In genomic region chr1:212415107-212415841, GRCh38 we compare ENCODE assay signal across 7 cellular contexts. TPM values are rescaled to one million over a fixed set of nuclear protein-coding genes. Genes with fewer than 3 reads are reported as not detected.
A peak's percentile ranks its signal among the peaks of the same experiment; 100 is the strongest.
DNase-seq lines count a peak whose midpoint lies in the region; ATAC-seq and TF ChIP-seq lines count a peak whose summit lies in the region.

No MANE protein-coding gene starts in this region.

- peaks cover 5 to 22% (median 17%) of the 10 kb centered on the region in 4 donors for H3K4me1 ChIP-seq in esophagus muscularis mucosa
- no peaks in the 10 kb centered on the region for H3K4me1 ChIP-seq in parathyroid adenoma

- H3K27me3 ChIP-seq in esophagus muscularis mucosa = no peaks in the 10 kb centered on the region
- no peaks in the 10 kb centered on the region for H3K27me3 ChIP-seq in parathyroid adenoma (ENCODE audit: control insufficient read depth, insufficient read depth, low read length)

- H3K4me3 ChIP-seq in esophagus muscularis mucosa (peak overlapping the region; percentile 71 to 97 (median 84)), parathyroid adenoma (ENCODE audit: low read depth, low read length) (peak overlapping the region; percentile 80)

- peak; percentile 17 for ATAC-seq in GM21423 (IDR thresholded peaks at IDR 0.05; ENCODE audit: unreplicated experiment)
- ATAC-seq in GM18858 (IDR thresholded peaks at IDR 0.05; ENCODE audit: unreplicated experiment) = no peak

- POLR2A ChIA-PET in RWPE1 (lab: Yijun Ruan, JAX; ENCODE audit: low non-redundant PET) = no interaction called here

- no peak for DNase-seq in RWPE1 (ENCODE audit: low spot score)
- DNase-seq in esophagus muscularis mucosa (ENCODE audit: extremely low spot score) = no peak
- DNase-seq in activated gamma-delta T cell (lab: John Stamatoyannopoulos, UW) = no peak
- DNase-seq in NK-92 (lab: John Stamatoyannopoulos, UW; ENCODE audit: unreplicated experiment) = no peak

- peak overlapping the region; percentile 93 for H3K4me2 ChIP-seq in parathyroid adenoma (ENCODE audit: low read length)

- intact Hi-C loops in esophagus muscularis mucosa (cut with DNase I) = no loop called here

- H3K36me3 ChIP-seq in esophagus muscularis mucosa = peaks cover 0 to 17% (median 10%) of the 10 kb centered on the region in 4 donors
- H3K36me3 ChIP-seq in parathyroid adenoma (ENCODE audit: control insufficient read depth, insufficient read depth, low read length) = no peaks in the 10 kb centered on the region

- CTCF ChIA-PET in RWPE1 (lab: Yijun Ruan, JAX) = no interaction called here

- H3K9me3 ChIP-seq in esophagus muscularis mucosa = no peaks in the 10 kb centered on the region
- no peaks in the 10 kb centered on the region for H3K9me3 ChIP-seq in parathyroid adenoma (ENCODE audit: control insufficient read depth, low read length)

- no peak overlapping the region for H3K9ac ChIP-seq in parathyroid adenoma

- 67% methylated on average over 11 of the region's 13 CpGs for whole genome bisulfite sequencing in esophagus muscularis mucosa

- TF ChIP-seq EP300 in esophagus muscularis mucosa (IDR thresholded peaks at IDR 0.05) = no peak

- no peak for TF ChIP-seq CTCF in RWPE1 (conservative IDR thresholded peaks at IDR 0.05; ENCODE audit: low read depth)
- TF ChIP-seq CTCF in esophagus muscularis mucosa (IDR thresholded peaks at IDR 0.05) = no peak
- TF ChIP-seq CTCF in parathyroid adenoma (IDR thresholded peaks at IDR 0.05) = no peak

- peak overlapping the region; percentile 54 for H3K27ac ChIP-seq in RWPE1
- peak overlapping the region in 3 of 4 donors; percentile 43 to 70 (median 62) for H3K27ac ChIP-seq in esophagus muscularis mucosa (replicated peaks in 1 of 4)
- H3K27ac ChIP-seq in parathyroid adenoma = peak overlapping the region; percentile 19

- peak overlapping the region; percentile 90 for H2AFZ ChIP-seq in parathyroid adenoma

- no peak for TF ChIP-seq POLR2A in esophagus muscularis mucosa (IDR thresholded peaks at IDR 0.05; ENCODE audit: low read depth)

- H3K79me2 ChIP-seq in parathyroid adenoma = no peaks in the 10 kb centered on the region

RNA-seq across cellular contexts. Expression of gene PACC1, which starts 0.6 kb away (rescaled TPM):
- 1 to 10 TPM; 2.2 to 5.0 (median 3.7) TPM for total RNA-seq in esophagus muscularis mucosa

RNA-seq across cellular contexts. Expression of gene NENF, which starts 17.4 kb away (rescaled TPM):
- 10 to 100 TPM; 67.9 to 99.3 (median 91.7) TPM for total RNA-seq in esophagus muscularis mucosa
